In the genomic region with DNA sequence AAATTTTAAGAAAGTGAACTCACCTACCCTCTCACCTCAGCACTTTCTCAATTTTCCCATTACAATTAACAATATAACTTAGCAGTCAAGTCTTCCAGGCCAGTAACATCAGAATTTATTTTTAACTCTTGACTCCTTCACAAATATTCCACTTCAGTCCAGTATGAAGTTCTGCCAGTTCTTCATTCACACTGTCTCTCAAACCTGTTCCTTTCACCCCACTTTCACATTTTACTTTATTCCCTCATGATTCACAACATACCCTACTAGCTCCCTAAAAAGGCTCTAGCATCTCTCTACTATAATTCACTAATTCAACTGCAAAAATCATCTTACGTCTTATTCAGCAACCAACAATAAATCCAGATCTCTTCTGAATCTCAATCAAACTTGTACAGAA, we compare ENCODE assay signal across 1 cellular context.
TF ChIP-seq lines count a peak whose summit lies in the region.

No MANE protein-coding gene starts in this region.

TF ChIP-seq in SK-N-SH treated with all-trans-retinoic acid at 6 μM for 48 hours, 23 proteins besides CTCF, POLR2A, EP300 and RAD21 (continued from another document):
- TF ChIP-seq, protein P1, sequence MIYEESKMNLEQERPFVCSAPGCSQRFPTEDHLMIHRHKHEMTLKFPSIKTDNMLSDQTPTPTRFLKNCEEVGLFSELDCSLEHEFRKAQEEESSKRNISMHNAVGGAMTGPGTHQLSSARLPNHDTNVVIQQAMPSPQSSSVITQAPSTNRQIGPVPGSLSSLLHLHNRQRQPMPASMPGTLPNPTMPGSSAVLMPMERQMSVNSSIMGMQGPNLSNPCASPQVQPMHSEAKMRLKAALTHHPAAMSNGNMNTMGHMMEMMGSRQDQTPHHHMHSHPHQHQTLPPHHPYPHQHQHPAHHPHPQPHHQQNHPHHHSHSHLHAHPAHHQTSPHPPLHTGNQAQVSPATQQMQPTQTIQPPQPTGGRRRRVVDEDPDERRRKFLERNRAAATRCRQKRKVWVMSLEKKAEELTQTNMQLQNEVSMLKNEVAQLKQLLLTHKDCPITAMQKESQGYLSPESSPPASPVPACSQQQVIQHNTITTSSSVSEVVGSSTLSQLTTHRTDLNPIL (CRISPR knock-in tag; IDR thresholded peaks at IDR 0.05; ENCODE audit: low read depth): no peak
- no peak for TF ChIP-seq ZNF70 (CRISPR knock-in tag; IDR thresholded peaks at IDR 0.05)
- TF ChIP-seq ZNF8 (CRISPR knock-in tag; IDR thresholded peaks at IDR 0.05): no peak
- TF ChIP-seq TOX (CRISPR knock-in tag; IDR thresholded peaks at IDR 0.05; ENCODE audit: borderline replicate concordance): no peak
- no peak for TF ChIP-seq ESRRG (CRISPR knock-in tag; IDR thresholded peaks at IDR 0.05)
- TF ChIP-seq ZC3H10 (CRISPR knock-in tag; IDR thresholded peaks at IDR 0.05): no peak
- no peak for TF ChIP-seq CSDC2 (CRISPR knock-in tag; IDR thresholded peaks at IDR 0.05)
- TF ChIP-seq PPARA (CRISPR knock-in tag; IDR thresholded peaks at IDR 0.05; ENCODE audit: borderline replicate concordance): no peak
- no peak for TF ChIP-seq GLIS3 (CRISPR knock-in tag; IDR thresholded peaks at IDR 0.05)
- TF ChIP-seq RARB (CRISPR knock-in tag; IDR thresholded peaks at IDR 0.05): no peak
- TF ChIP-seq ZNF565 (CRISPR knock-in tag; conservative IDR thresholded peaks at IDR 0.05; ENCODE audit: low read depth): no peak
